Comparison of ENCODE assay signal across 20 cellular contexts in genomic region chr10:71554671-71555070, GRCh38.
DNase-seq lines count a peak whose midpoint lies in the region; ATAC-seq, FAIRE-seq and TF ChIP-seq lines count a peak whose summit lies in the region.
"Had no signal": no experiment of that assay in that cellular context is flagged by ENCODE, and none has a peak within 500 bp of the region (broad histone marks: within the 10 kb centered on the region; RNA-seq: fewer than 3 reads in every experiment).

No MANE protein-coding gene starts in this region.

- H3K36me3 ChIP-seq in K562 (ENCODE audit: control insufficient read depth, insufficient read depth, low read length) (no peaks in the 10 kb centered on the region), small intestine (ENCODE audit: control insufficient read depth in 2 of 2, insufficient read depth in 2 of 2, low read length in 2 of 2) (no peaks in the 10 kb centered on the region), spleen (no peaks in the 10 kb centered on the region)

- TF ChIP-seq POLR2A in K562 (conservative IDR thresholded peaks at IDR 0.05), result no peak
- no peak for TF ChIP-seq POLR2A in spleen (IDR thresholded peaks at IDR 0.05)

- no peak for TF ChIP-seq RAD21 in K562 (CRISPR knock-in tag; conservative IDR thresholded peaks at IDR 0.05 in 1 of 2, IDR thresholded peaks at IDR 0.05 in 1 of 2)

- H3K9me1 ChIP-seq in K562 (ENCODE audit: control insufficient read depth, insufficient read depth, low read length), result no peaks in the 10 kb centered on the region

- CTCF ChIA-PET in K562 (lab: Yijun Ruan, JAX; ENCODE audit: low intra/inter-chr PET ratio), result no interaction called here

- H3K4me3 Mint-ChIP-seq in activated CD4-positive, alpha-beta T cell treated with anti-CD3 and anti-CD28 coated beads, Interleukin-2, amount 10 ng/mL, durations not matched to agents 24 days and 14 days, result no peak overlapping the region
- H3K4me3 Mint-ChIP-seq: B cell; CD4-positive, alpha-beta T cell had no signal

- H3K9me3 ChIP-seq in K562 (replicated peaks; ENCODE audit: control insufficient read depth, insufficient read depth, low read depth, low read length) (no peaks in the 10 kb centered on the region), small intestine (ENCODE audit: control insufficient read depth, low read depth) (no peaks in the 10 kb centered on the region), spleen (no peaks in the 10 kb centered on the region)
- H3K9me3 ChIP-seq: Caco-2 had no signal

- no peaks in the 10 kb centered on the region for H4K20me1 ChIP-seq in K562 (replicated peaks; ENCODE audit: control insufficient read depth, insufficient read depth, low read length)

- FAIRE-seq in K562 (lab: Jason Lieb, UNC) (no peak), small intestine (lab: Jason Lieb, UNC) (no peak)
- FAIRE-seq: GM12878, H54, RCC 7860 had no signal

- H3K27me3 Mint-ChIP-seq in activated CD4-positive, alpha-beta T cell treated with anti-CD3 and anti-CD28 coated beads, Interleukin-2, amount 10 ng/mL, durations not matched to agents 24 days and 14 days, result peaks cover 18% of the 10 kb centered on the region

- POLR2A ChIA-PET in K562 (lab: Yijun Ruan, JAX), result interaction anchor here (1.3 to 1.9 kb wide), 2 partner anchors 14 to 28 kb away, joined by 3 to 4 read pairs; no protein-coding TSS in a partner anchor

- no peak overlapping the region for H3K4me3 ChIP-seq in K562
- H3K4me3 ChIP-seq in small intestine (ENCODE audit: low read depth in 1 of 2, low read length in 2 of 2), result no peak overlapping the region
- H3K4me3 ChIP-seq in spleen, result no peak overlapping the region
- H3K4me3 ChIP-seq: GM12878 had no signal

- no peaks in the 10 kb centered on the region for H3K9me3 Mint-ChIP-seq in activated CD4-positive, alpha-beta T cell treated with anti-CD3 and anti-CD28 coated beads, Interleukin-2, amount 10 ng/mL, durations not matched to agents 24 days and 14 days
- H3K9me3 Mint-ChIP-seq: CD4-positive, alpha-beta T cell had no signal

- no peak overlapping the region for H3K9ac ChIP-seq in K562 (ENCODE audit: insufficient read depth in 1 of 2, low read depth in 2 of 2, low read length in 2 of 2)
- H3K9ac ChIP-seq: KMS-11 had no signal

- H3K4me2 ChIP-seq in K562 (ENCODE audit: insufficient read depth, low read length), result no peak overlapping the region
- H3K4me2 ChIP-seq: KMS-11 had no signal

- H3K27me3 ChIP-seq in K562 (ENCODE audit: control insufficient read depth in 2 of 2, insufficient read depth in 2 of 2, low read length in 2 of 2), result peaks cover 7 to 10% of the 10 kb centered on the region in 2 experiments; a peak in 3 of 5 replicates
- H3K27me3 ChIP-seq in small intestine (ENCODE audit: control insufficient read depth in 2 of 2, insufficient read depth in 2 of 2, low read length in 2 of 2), result no peaks in the 10 kb centered on the region
- peaks cover 0 to 13% (median 0%) of the 10 kb centered on the region in 7 donors for H3K27me3 ChIP-seq in spleen (replicated peaks in 1 of 7)

- H3K79me2 ChIP-seq in K562 (ENCODE audit: control insufficient read depth, insufficient read depth, low read length), result no peaks in the 10 kb centered on the region

- H3K36me3 Mint-ChIP-seq in activated CD4-positive, alpha-beta T cell treated with anti-CD3 and anti-CD28 coated beads, Interleukin-2, amount 10 ng/mL, durations not matched to agents 24 days and 14 days (ENCODE audit: low read depth), result no peaks in the 10 kb centered on the region

- H3K27ac ChIP-seq in K562 (ENCODE audit: extremely low read depth, low read depth, low read length) (no peak overlapping the region), small intestine (ENCODE audit: low read depth in 1 of 2, low read length in 1 of 2) (no peak overlapping the region), spleen (no peak overlapping the region)
- H3K27ac ChIP-seq: KMS-11 had no signal

- no peak overlapping the region for H2AFZ ChIP-seq in K562 (ENCODE audit: low read depth, low read length)

- H3K27ac Mint-ChIP-seq in activated CD4-positive, alpha-beta T cell treated with anti-CD3 and anti-CD28 coated beads, Interleukin-2, amount 10 ng/mL, durations not matched to agents 24 days and 14 days, result peak overlapping the region; percentile 62
- H3K27ac Mint-ChIP-seq: B cell; CD4-positive, alpha-beta T cell had no signal

- intact Hi-C loops in activated CD4-positive, alpha-beta T cell treated with anti-CD3 and anti-CD28 coated beads, Interleukin-2, amount 10 ng/mL, durations not matched to agents 24 days and 14 days (cut with micrococcal nuclease), result no loop called here
- intact Hi-C loops in K562 (cut with micrococcal nuclease) (no loop called here), spleen (cut with DNase I; ENCODE audit: low total_unique reads) (no loop called here)

- H3K4me1 ChIP-seq in K562 (replicated peaks in 1 of 2; ENCODE audit: control insufficient read depth in 2 of 2, insufficient read depth in 2 of 2, low read length in 2 of 2) (peaks cover 0 to 4% of the 10 kb centered on the region in 2 experiments; a peak in 2 of 5 replicates), small intestine (ENCODE audit: control insufficient read depth in 2 of 2, insufficient read depth in 1 of 2, low read depth in 1 of 2, low read length in 1 of 2) (no peaks in the 10 kb centered on the region), spleen (no peaks in the 10 kb centered on the region)
- H3K4me1 ChIP-seq: Caco-2 had no signal

- H3K4me1 Mint-ChIP-seq in activated CD4-positive, alpha-beta T cell treated with anti-CD3 and anti-CD28 coated beads, Interleukin-2, amount 10 ng/mL, durations not matched to agents 24 days and 14 days, result peaks cover 3% of the 10 kb centered on the region
- H3K4me1 Mint-ChIP-seq: B cell had no signal

- DNase-seq in activated CD4-positive, alpha-beta T cell treated with anti-CD3 and anti-CD28 coated beads, Interleukin-2, amount 10 ng/mL, durations not matched to agents 24 days and 14 days, result no peak
- DNase-seq in activated CD4-positive, alpha-beta T cell treated with anti-CD3 and anti-CD28 coated beads for 1 hour, result no peak
- DNase-seq in K562 (ENCODE audit: extremely low read depth in 1 of 4, low spot score in 3 of 4), result no peak
- DNase-seq in left lobe of liver (ENCODE audit: low spot score), result no peak
- DNase-seq in small intestine, result peak; percentile 69
- DNase-seq in spleen, result no peak
- no peak for DNase-seq in effector CD4-positive, alpha-beta T cell
- DNase-seq: Caco-2; CD4-positive, alpha-beta T cell; NCI-H1417; NCI-H187 treated with DMSO at 0.1 percent for 48 hours; NCI-H2227 treated with DMSO at 0.1 percent for 48 hours; NCI-H510A treated with DMSO at 0.1 percent for 48 hours; NCI-H774 had no signal

- in situ Hi-C loops in K562 (cut with MboI), result no loop called here

- WGBS in K562 (ENCODE audit: insufficient coverage, low coverage, missing lambda C conversion rate), result 0% methylated on average over 2 of the region's 2 CpGs
- 6 to 25% (median 9%) methylated on average over 2 of the region's 2 CpGs for WGBS in small intestine, 3 donors
- WGBS in spleen, 5 donors, result 31 to 69% (median 44%) methylated on average over 2 of the region's 2 CpGs

- ATAC-seq in K562 (no peak), left lobe of liver (peak; percentile 18), HG03135 (IDR thresholded peaks at IDR 0.05; ENCODE audit: unreplicated experiment) (no peak)
- ATAC-seq: GM12878 had no signal

- no peak for TF ChIP-seq EP300 in K562 (IDR thresholded peaks at IDR 0.05; ENCODE audit: low read length)

- TF ChIP-seq CTCF in K562 (IDR thresholded peaks at IDR 0.05 in 2 of 3, conservative IDR thresholded peaks at IDR 0.05 in 1 of 3; ENCODE audit: insufficient read depth in 2 of 3, low read depth in 1 of 3, low read length in 3 of 3), result no peak
- TF ChIP-seq CTCF in spleen (IDR thresholded peaks at IDR 0.05 in 8 of 11, conservative IDR thresholded peaks at IDR 0.05 in 3 of 11), result no peak

- BruUV-seq in K562 (replicated peaks; lab: Mats Ljungman, UMichigan), result no TSS peak

TF ChIP-seq in K562, 482 proteins besides CTCF, POLR2A, EP300 and RAD21:
- no peak for TF ChIP-seq FOXA3 (CRISPR knock-in tag; conservative IDR thresholded peaks at IDR 0.05 in 1 of 2, IDR thresholded peaks at IDR 0.05 in 1 of 2)
- TF ChIP-seq ADNP (tag; IDR thresholded peaks at IDR 0.05), result 0 out of 2 replicates have a peak, but pooled peaks have one; percentile 62
- TF ChIP-seq SMARCA5 (IDR thresholded peaks at IDR 0.05), result 0 out of 2 replicates have a peak, but pooled peaks have one; percentile 46
- peak; percentile 91 for TF ChIP-seq RBM25 (IDR thresholded peaks at IDR 0.05; ENCODE audit: low read depth, low read length, severe bottlenecking)
- TF ChIP-seq ZNF277 (CRISPR knock-in tag; IDR thresholded peaks at IDR 0.05; ENCODE audit: borderline replicate concordance), result no peak
- TF ChIP-seq KDM1A (IDR thresholded peaks at IDR 0.05), result peak; percentile 40 to 60; a peak in 2 of 4 replicates
- TF ChIP-seq RCOR1 (IDR thresholded peaks at IDR 0.05; ENCODE audit: borderline replicate concordance in 1 of 2, low read depth in 2 of 2, low read length in 2 of 2), result 0 out of 4 replicates have a peak, but pooled peaks of 1 of the 2 experiments have one; percentile 31
- TF ChIP-seq BCOR (IDR thresholded peaks at IDR 0.05), result peak; percentile 86
- TF ChIP-seq ESRRB (CRISPR knock-in tag; IDR thresholded peaks at IDR 0.05; ENCODE audit: borderline replicate concordance), result no peak
- TF ChIP-seq HSF4 (CRISPR knock-in tag; IDR thresholded peaks at IDR 0.05; ENCODE audit: borderline replicate concordance), result no peak
- TF ChIP-seq FOXJ3 (CRISPR knock-in tag; IDR thresholded peaks at IDR 0.05), result 0 out of 2 replicates have a peak, but pooled peaks have one; percentile 20
